ENCODE assay signal across 8 cellular contexts in the genomic region with DNA sequence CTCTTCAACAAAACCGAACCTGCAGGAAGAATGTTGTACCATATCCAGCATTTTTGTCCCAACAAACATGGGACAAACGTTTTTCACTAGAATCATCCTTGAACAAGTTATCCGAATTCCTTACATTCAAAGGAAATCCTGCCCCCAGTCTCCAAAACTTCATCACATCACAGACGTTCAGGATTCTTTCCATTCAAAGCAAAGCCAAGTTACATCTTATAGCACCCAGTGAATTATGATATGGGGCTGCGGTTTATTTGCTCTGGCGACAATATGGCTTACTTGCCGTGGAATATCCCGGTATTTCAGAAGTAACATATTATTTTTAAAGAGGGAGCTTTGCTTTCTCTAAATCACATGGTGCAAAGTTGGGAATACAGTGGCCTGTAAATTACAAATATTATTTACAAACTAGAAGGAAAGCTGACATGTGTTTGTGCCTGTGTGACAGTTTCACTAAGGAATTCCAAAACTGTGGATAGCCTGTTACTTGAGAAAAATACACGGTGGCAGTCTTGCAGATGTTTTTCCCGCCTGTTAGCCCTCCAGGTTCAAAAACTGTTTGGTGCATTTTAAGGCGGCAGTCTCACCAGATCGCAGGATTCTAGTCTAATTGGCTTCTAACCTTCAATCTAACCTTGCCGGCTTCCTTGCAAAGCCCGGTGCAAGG. TPM values are rescaled to one million over a fixed set of nuclear protein-coding genes. Genes with fewer than 3 reads are reported as not detected.
DNase-seq lines count a peak whose midpoint lies in the region; ATAC-seq and TF ChIP-seq lines count a peak whose summit lies in the region.

No MANE protein-coding gene starts in this region.

- peaks cover 53% of the 10 kb centered on the region for H3K4me1 Mint-ChIP-seq in activated naive CD4-positive, alpha-beta T cell treated with anti-CD3 and anti-CD28 coated beads, Interleukin-2, amount 50 U/mL, for 24 hours

- ATAC-seq in lung (ENCODE audit: insufficient read depth, low FRiP score) (no peak), HG02840 (IDR thresholded peaks at IDR 0.05; ENCODE audit: low FRiP score, unreplicated experiment) (no peak)

- 4 to 6% methylated on average over 14 of the region's 14 CpGs for WGBS in lung, 2 donors
- WGBS in urinary bladder: 10% methylated on average over 14 of the region's 14 CpGs

- peak overlapping the region; percentile 100 for H3K27ac ChIP-seq in lung (ENCODE audit: low read depth in 1 of 2, low read length in 1 of 2)
- peak overlapping the region; percentile 99 for H3K27ac ChIP-seq in urinary bladder (ENCODE audit: low read depth)

- peaks cover 6 to 20% of the 10 kb centered on the region in 2 donors for H3K4me1 ChIP-seq in lung (ENCODE audit: control insufficient read depth in 2 of 2, insufficient read depth in 2 of 2, low read length in 2 of 2)
- no peaks in the 10 kb centered on the region for H3K4me1 ChIP-seq in urinary bladder (ENCODE audit: insufficient read depth)

- H3K9me3 Mint-ChIP-seq in activated naive CD4-positive, alpha-beta T cell treated with anti-CD3 and anti-CD28 coated beads, Interleukin-2, amount 50 U/mL, for 24 hours: no peaks in the 10 kb centered on the region

- H3K9me3 ChIP-seq in lung (ENCODE audit: control insufficient read depth in 2 of 2, insufficient read depth in 1 of 2, low read length in 1 of 2): no peaks in the 10 kb centered on the region

- peak overlapping the region; percentile 99 for H3K27ac Mint-ChIP-seq in activated naive CD4-positive, alpha-beta T cell treated with anti-CD3 and anti-CD28 coated beads, Interleukin-2, amount 50 U/mL, for 24 hours

- H3K4me3 ChIP-seq in astrocyte of the spinal cord (ENCODE audit: low read depth, low read length): peak overlapping the region; percentile 91
- peak overlapping the region; percentile 96 for H3K4me3 ChIP-seq in lung
- H3K4me3 ChIP-seq in urinary bladder (ENCODE audit: low read depth, low read length): peak overlapping the region; percentile 82

- in situ Hi-C loops in astrocyte of the spinal cord (cut with HindIII; ENCODE audit: low sequenced_read_pairs): no loop called here

- H3K36me3 ChIP-seq in lung (ENCODE audit: control insufficient read depth in 2 of 2, insufficient read depth in 2 of 2, low read length in 2 of 2) (no peaks in the 10 kb centered on the region), urinary bladder (ENCODE audit: insufficient read depth) (no peaks in the 10 kb centered on the region)

- H3K27me3 ChIP-seq in lung (ENCODE audit: control insufficient read depth, insufficient read depth): no peaks in the 10 kb centered on the region

- TF ChIP-seq CTCF in astrocyte of the spinal cord (IDR thresholded peaks at IDR 0.05; ENCODE audit: low read depth, low read length) (no peak), lung (IDR thresholded peaks at IDR 0.05; ENCODE audit: control extremely low read depth, extremely low read depth) (no peak)

- peak overlapping the region; percentile 94 for H3K4me3 Mint-ChIP-seq in activated naive CD4-positive, alpha-beta T cell treated with anti-CD3 and anti-CD28 coated beads, Interleukin-2, amount 50 U/mL, for 24 hours

- DNase-seq in activated naive CD4-positive, alpha-beta T cell (lab: John Stamatoyannopoulos, UW): no peak
- DNase-seq in astrocyte of the spinal cord (ENCODE audit: low read depth, low spot score) (no peak), lung (ENCODE audit: low spot score) (no peak), epidermal melanocyte (ENCODE audit: insufficient read length, low spot score) (no peak), NCI-H2227 (lab: John Stamatoyannopoulos, UW; ENCODE audit: unreplicated experiment) (no peak)

- peaks cover 20% of the 10 kb centered on the region for H3K36me3 Mint-ChIP-seq in activated naive CD4-positive, alpha-beta T cell treated with anti-CD3 and anti-CD28 coated beads, Interleukin-2, amount 50 U/mL, for 24 hours

- H3K27me3 Mint-ChIP-seq in activated naive CD4-positive, alpha-beta T cell treated with anti-CD3 and anti-CD28 coated beads, Interleukin-2, amount 50 U/mL, for 24 hours: no peaks in the 10 kb centered on the region

RNA-seq across cellular contexts. Expression of a gene that starts 0.8 kb away (rescaled TPM):
- total RNA-seq in lung (100 to 1,000 TPM; 265 to 266 TPM), urinary bladder (300 TPM)
- polyA plus RNA-seq in lung (10 to 100 TPM; 55.3 to 64.2 TPM), urinary bladder (113 TPM)
